9 cellular contexts compared by ENCODE assay signal in the genomic region with DNA sequence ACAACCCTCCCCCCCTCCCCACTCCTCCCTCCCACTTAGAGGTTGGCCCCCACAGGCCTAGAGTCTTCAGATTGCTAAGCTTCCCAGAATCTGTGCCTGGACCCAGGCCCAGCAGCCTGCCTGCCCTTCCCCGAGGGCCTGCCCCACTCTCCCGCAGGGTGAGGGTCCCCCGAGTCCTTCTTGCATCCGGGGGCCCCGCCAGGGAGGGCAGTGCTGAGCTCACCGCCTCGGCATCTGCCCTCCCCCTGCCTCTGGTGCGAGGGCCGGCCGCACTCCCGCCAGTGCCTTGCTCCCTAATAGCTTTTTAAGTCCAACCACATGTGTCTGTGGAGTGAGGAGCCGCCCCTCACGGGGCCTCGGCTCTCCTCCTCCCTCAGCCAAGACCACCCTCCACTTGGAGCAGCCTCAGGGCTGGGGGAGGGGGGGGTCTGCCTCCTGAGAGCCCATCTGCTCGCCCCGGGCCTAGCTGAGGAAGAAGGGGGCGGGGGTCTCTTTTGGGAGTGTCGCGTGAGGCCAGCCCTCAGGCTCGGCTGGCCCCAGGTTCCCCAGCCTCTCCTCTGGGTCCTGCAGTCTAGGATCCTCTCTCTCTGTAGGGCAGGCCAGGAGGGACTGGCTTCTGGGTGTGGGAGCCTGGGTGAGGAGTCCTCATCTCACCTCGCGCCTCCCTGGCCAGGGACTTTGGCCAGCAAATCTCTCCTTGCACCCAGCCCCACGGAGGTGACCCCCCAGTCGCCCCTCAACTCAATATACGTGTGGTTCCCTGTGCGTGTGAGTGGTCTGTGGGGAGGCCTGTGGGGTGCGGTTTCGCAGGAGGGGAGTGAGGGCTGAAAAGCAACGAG. TPM values are rescaled to one million over a fixed set of nuclear protein-coding genes. Genes with fewer than 3 reads are reported as not detected.
DNase-seq lines count a peak whose midpoint lies in the region; ATAC-seq and TF ChIP-seq lines count a peak whose summit lies in the region.
"Had no signal": no experiment of that assay in that cellular context is flagged by ENCODE, and none has a peak within 500 bp of the region (broad histone marks: within the 10 kb centered on the region; RNA-seq: fewer than 3 reads in every experiment).

No MANE protein-coding gene starts in this region.

- CTCF ChIA-PET in BJ (lab: Yijun Ruan, JAX) = interaction anchor here (0.5 to 13.8 kb wide), 12 partner anchors 8 to 1416 kb away, joined by 3 to 358 read pairs (median 4); no protein-coding TSS in a partner anchor

- DNase-seq in BJ (ENCODE audit: low read depth) = peak; percentile 89
- no peak for DNase-seq in foreskin keratinocyte
- peak; percentile 88 to 94 (median 93) for DNase-seq in ovary
- no peak for DNase-seq in midbrain (lab: John Stamatoyannopoulos, UW)
- no peak for DNase-seq in middle frontal gyrus (ENCODE audit: extremely low spot score, low spot score)
- DNase-seq: NCI-H1694 treated with DMSO at 0.1 percent for 48 hours had no signal

- TF ChIP-seq CTCF in BJ (IDR thresholded peaks at IDR 0.05; ENCODE audit: insufficient read depth, low read depth, low read length) = no peak
- peak; percentile 11 for TF ChIP-seq CTCF in foreskin keratinocyte (conservative IDR thresholded peaks at IDR 0.05)
- TF ChIP-seq CTCF in ovary (IDR thresholded peaks at IDR 0.05) = peak in 1 of 3 donors; percentile 35

- TF ChIP-seq EP300 in ovary (IDR thresholded peaks at IDR 0.05) = peak; percentile 36

- TF ChIP-seq POLR2A in ovary (IDR thresholded peaks at IDR 0.05) = no peak

- intact Hi-C loops in ovary (cut with DNase I) = loop anchor here in 1 of 4 donors (5.0 to 10.0 kb wide), 2 partner anchors 33 to 51 kb away; no protein-coding TSS in a partner anchor

- peak overlapping the region; percentile 17 for H3K4me3 ChIP-seq in BJ (ENCODE audit: low read depth, low read length)
- H3K4me3 ChIP-seq in ovary = peak overlapping the region; percentile 22

- 7 to 12% (median 7%) methylated on average over 27 to 29 of the region's 29 CpGs for WGBS in ovary, 3 donors

- H3K27me3 ChIP-seq in BJ (ENCODE audit: control insufficient read depth, insufficient read depth, low read length) (no peaks in the 10 kb centered on the region), foreskin keratinocyte (no peaks in the 10 kb centered on the region), ovary (no peaks in the 10 kb centered on the region)

- no peaks in the 10 kb centered on the region for H3K9me3 ChIP-seq in ovary

- POLR2A ChIA-PET in BJ (lab: Charles Lee) = interaction anchor here (0.5 to 0.9 kb wide), 4 partner anchors 23 to 674 kb away, joined by 3 to 9 read pairs (median 6); no protein-coding TSS in a partner anchor

- H3K4me1 ChIP-seq in foreskin keratinocyte = peaks cover 20% of the 10 kb centered on the region
- H3K4me1 ChIP-seq in ovary (ENCODE audit: insufficient read depth) = peaks cover 68% of the 10 kb centered on the region

- peak; percentile 80 for ATAC-seq in SK-N-SH treated with all-trans-retinoic acid at 6 μM for 48 hours
- ATAC-seq in foreskin keratinocyte = peak; percentile 14
- ATAC-seq in GM18517 (IDR thresholded peaks at IDR 0.05; ENCODE audit: unreplicated experiment) = no peak
- no peak for ATAC-seq in GM18520 (IDR thresholded peaks at IDR 0.05; ENCODE audit: unreplicated experiment)

- H3K36me3 ChIP-seq in BJ (ENCODE audit: control insufficient read depth, insufficient read depth, low read length) (peaks cover 3% of the 10 kb centered on the region; the same call in 1 of the 2 replicates), ovary (no peaks in the 10 kb centered on the region)

- H3K27ac ChIP-seq in foreskin keratinocyte = peak overlapping the region; percentile 21
- peak overlapping the region; percentile 91 to 95 for H3K27ac ChIP-seq in ovary

TF ChIP-seq in SK-N-SH treated with all-trans-retinoic acid at 6 μM for 48 hours, 23 proteins besides CTCF, POLR2A, EP300 and RAD21:
- no peak for TF ChIP-seq ZFP3 (CRISPR knock-in tag; IDR thresholded peaks at IDR 0.05)
- TF ChIP-seq ZNF8 (CRISPR knock-in tag; IDR thresholded peaks at IDR 0.05) = no peak
- TF ChIP-seq ISL1 (CRISPR knock-in tag; IDR thresholded peaks at IDR 0.05) = peak; percentile 50; the same call in 1 of the 2 replicates
- TF ChIP-seq TCF4 (CRISPR knock-in tag; IDR thresholded peaks at IDR 0.05; ENCODE audit: borderline replicate concordance) = peak; percentile 59
- TF ChIP-seq CREB5 (CRISPR knock-in tag; IDR thresholded peaks at IDR 0.05; ENCODE audit: low read depth) = 0 out of 2 replicates have a peak, but pooled peaks have one; percentile 61
- peak; percentile 87; the same call in 1 of the 2 replicates for TF ChIP-seq PATZ1 (CRISPR knock-in tag; IDR thresholded peaks at IDR 0.05; ENCODE audit: borderline replicate concordance)

RNA-seq across cellular contexts. Expression of gene LYL1, which starts 47.2 kb away (rescaled TPM):
- polyA plus RNA-seq in BJ (2011; rRNA removed) (0.29 and 0.34 TPM in 2 replicates), foreskin keratinocyte (1.6 and 2.7 TPM in 2 replicates), ovary (1 to 10 TPM in 1 of 2 donors, under 1 TPM in 1; 0.90 to 5.0 TPM)
- polyA minus RNA-seq in BJ (2011; rRNA and poly(A)+ RNA removed) = 0.28 and 0.31 TPM in 2 replicates
- total RNA-seq in foreskin keratinocyte (1.9 and 2.1 TPM in 2 replicates), ovary (1 to 10 TPM; 2.9 to 7.4 (median 6.7) TPM)

Comparison
In these comparisons a context has a peak if more than half of its experiments do, and no peak if none do; other contexts are left out.
1. DNase-seq: peak in BJ (single experiment) and ovary (5 of 5); none in foreskin keratinocyte (0 of 2), midbrain (single experiment) and middle frontal gyrus (single experiment).
2. ATAC-seq: peak in SK-N-SH treated with all-trans-retinoic acid at 6 μM for 48 hours (single experiment) and foreskin keratinocyte (single experiment); none in GM18517 (single experiment) and GM18520 (single experiment).